In genomic region chr11:47395225-47396048, GRCh38 we compare ENCODE assay signal across 8 cellular contexts.
DNase-seq lines count a peak whose midpoint lies in the region; ATAC-seq and TF ChIP-seq lines count a peak whose summit lies in the region.
"Had no signal": no experiment of that assay in that cellular context is flagged by ENCODE, and none has a peak within 500 bp of the region (broad histone marks: within the 10 kb centered on the region; RNA-seq: fewer than 3 reads in every experiment).

No MANE protein-coding gene starts in this region.

- H3K4me1 Mint-ChIP-seq in memory B cell: peaks cover 41% of the 10 kb centered on the region

- H3K9ac ChIP-seq in BLaER1 treated with 17β-estradiol and CSF1 and Interleukin-3, amounts not matched to agents 10 nM and 100 nM: peak overlapping the region; percentile 97 to 100 (median 99)

- H3K36me3 Mint-ChIP-seq in memory B cell: no peaks in the 10 kb centered on the region

- peaks cover 88 to 98% (median 95%) of the 10 kb centered on the region in 10 experiments for H3K4me1 ChIP-seq in BLaER1 treated with 17β-estradiol and CSF1 and Interleukin-3, amounts not matched to agents 10 nM and 100 nM
- H3K4me1 ChIP-seq in RWPE2 (ENCODE audit: insufficient read depth, poor library complexity, severe bottlenecking): no peaks in the 10 kb centered on the region

- H3K27me3 ChIP-seq in BLaER1 treated with 17β-estradiol and CSF1 and Interleukin-3, amounts not matched to agents 10 nM and 100 nM: no peaks in the 10 kb centered on the region
- H3K27me3 ChIP-seq in RWPE2 (ENCODE audit: insufficient read depth, poor library complexity, severe bottlenecking): no peaks in the 10 kb centered on the region

- no peak for ATAC-seq in RWPE2 (ENCODE audit: low read depth)
- ATAC-seq in memory B cell (ENCODE audit: low read depth): no peak

- H3K4me3 ChIP-seq in BLaER1 treated with 17β-estradiol and CSF1 and Interleukin-3, amounts not matched to agents 10 nM and 100 nM: peak overlapping the region; percentile 11 to 69 (median 54); a peak in 19 of 20 replicates
- no peak overlapping the region for H3K4me3 ChIP-seq in RWPE2 (ENCODE audit: severe bottlenecking)

- peak overlapping the region; percentile 98 to 100 (median 100) for H3K27ac ChIP-seq in BLaER1 treated with 17β-estradiol and CSF1 and Interleukin-3, amounts not matched to agents 10 nM and 100 nM
- no peak overlapping the region for H3K27ac ChIP-seq in RWPE2 (ENCODE audit: poor library complexity, severe bottlenecking)

- peak overlapping the region; percentile 86 to 99 (median 96) for H3K4me2 ChIP-seq in BLaER1 treated with 17β-estradiol and CSF1 and Interleukin-3, amounts not matched to agents 10 nM and 100 nM

- DNase-seq in RWPE2 (ENCODE audit: low spot score) (peak; percentile 55), memory B cell (ENCODE audit: low spot score in 2 of 2) (no peak), HuH-7 (ENCODE audit: low spot score) (no peak), NCI-H748 (lab: John Stamatoyannopoulos, UW; ENCODE audit: unreplicated experiment) (no peak), NCI-H2227 (lab: John Stamatoyannopoulos, UW; ENCODE audit: unreplicated experiment) (no peak)
- DNase-seq: DMS 273 treated with DMSO at 0.1 percent for 48 hours, NCI-H526 treated with DMSO at 0.1 percent for 48 hours had no signal

- H3K9me3 ChIP-seq in BLaER1 treated with 17β-estradiol and CSF1 and Interleukin-3, amounts not matched to agents 10 nM and 100 nM (replicated peaks in 1 of 11): no peaks in the 10 kb centered on the region
- no peaks in the 10 kb centered on the region for H3K9me3 ChIP-seq in RWPE2 (ENCODE audit: severe bottlenecking)

- no peaks in the 10 kb centered on the region for H3K27me3 Mint-ChIP-seq in memory B cell

- H3K27ac Mint-ChIP-seq in memory B cell: peak overlapping the region; percentile 87

- H3K4me3 Mint-ChIP-seq in memory B cell: peak overlapping the region; percentile 78

- no peak for TF ChIP-seq CTCF in RWPE2 (IDR thresholded peaks at IDR 0.05; ENCODE audit: poor library complexity, severe bottlenecking)

- no peaks in the 10 kb centered on the region for H4K20me1 ChIP-seq in BLaER1 treated with 17β-estradiol and CSF1 and Interleukin-3, amounts not matched to agents 10 nM and 100 nM

- no peaks in the 10 kb centered on the region for H3K9me3 Mint-ChIP-seq in memory B cell

- H3K36me3 ChIP-seq in BLaER1 treated with 17β-estradiol and CSF1 and Interleukin-3, amounts not matched to agents 10 nM and 100 nM: 0 out of 22 replicates have a peak, but pooled peaks cover 0 to 4% (median 0%) of the 10 kb centered on the region in 11 experiments
- H3K36me3 ChIP-seq in RWPE2 (ENCODE audit: low read depth): no peaks in the 10 kb centered on the region
